ENCODE assay signal across 8 cellular contexts in the genomic region with DNA sequence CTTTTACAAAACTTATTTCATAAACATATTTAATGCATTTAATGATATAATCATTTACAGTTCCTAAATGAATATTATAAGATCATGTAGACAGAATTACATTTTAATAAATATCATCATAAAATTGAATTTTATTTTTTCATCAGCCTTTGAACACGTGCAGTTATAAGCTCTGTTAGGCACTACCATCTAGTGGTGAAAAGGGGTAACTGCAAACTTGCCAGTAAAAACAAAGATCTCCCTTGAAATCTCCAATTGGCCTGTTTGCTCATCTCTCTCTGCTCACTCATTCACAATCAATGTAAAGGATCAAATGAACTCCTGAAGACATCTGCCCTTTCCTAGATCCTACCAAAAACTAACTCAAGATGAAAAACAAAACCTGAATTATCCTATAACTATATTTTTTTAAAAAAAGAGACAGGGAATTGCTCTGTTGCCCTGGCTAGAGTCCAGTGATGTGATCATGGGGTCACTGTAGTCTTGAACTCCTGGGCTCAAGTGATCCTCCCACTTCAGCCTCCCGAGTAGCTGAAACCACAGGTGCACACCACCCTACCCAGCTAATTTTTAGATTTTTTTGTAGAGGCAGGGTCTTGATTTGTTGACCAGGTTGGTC. TPM values are rescaled to one million over a fixed set of nuclear protein-coding genes. Genes with fewer than 3 reads are reported as not detected.
A peak's percentile ranks its signal among the peaks of the same experiment; 100 is the strongest.
DNase-seq lines count a peak whose midpoint lies in the region; ATAC-seq, FAIRE-seq and TF ChIP-seq lines count a peak whose summit lies in the region.

No MANE protein-coding gene starts in this region.

- peak; percentile 70 for DNase-seq in SIG-M5 treated with dmso at 0.1 percent for 504 hours (lab: John Stamatoyannopoulos, UW; ENCODE audit: unreplicated experiment)
- DNase-seq in SIG-M5 (lab: John Stamatoyannopoulos, UW), result no peak
- peak; percentile 86 for DNase-seq in HTR-8/SVneo (ENCODE audit: insufficient read length, low spot score)
- DNase-seq in OCI-LY7 (ENCODE audit: low spot score), result peak; percentile 70
- DNase-seq in immature natural killer cell, result peak; percentile 35 to 54 (median 48)
- peak; percentile 92 for DNase-seq in superior temporal gyrus (ENCODE audit: extremely low spot score)

- no peaks in the 10 kb centered on the region for H4K20me1 ChIP-seq in OCI-LY7 (ENCODE audit: insufficient read depth, low read length)

- POLR2A ChIA-PET in OCI-LY7 (lab: Charles Lee), result interaction anchor here (1.3 kb wide), 1 partner anchor 18 kb away, joined by 3 read pairs; no protein-coding TSS in a partner anchor

- ATAC-seq in HG03439 (IDR thresholded peaks at IDR 0.05; ENCODE audit: unreplicated experiment), result no peak

- peaks cover 15% of the 10 kb centered on the region; the same call in 1 of the 2 replicates for H3K36me3 ChIP-seq in OCI-LY7 (ENCODE audit: insufficient read depth, low read length)

- H3K4me1 Mint-ChIP-seq in brain (no peaks in the 10 kb centered on the region), immature natural killer cell (peaks cover 4 to 21% of the 10 kb centered on the region in 2 donors)

- no peaks in the 10 kb centered on the region for H3K9me3 ChIP-seq in OCI-LY7 (ENCODE audit: low read length)

- H3K9me3 Mint-ChIP-seq in brain (no peaks in the 10 kb centered on the region), immature natural killer cell (no peaks in the 10 kb centered on the region)

- BruUV-seq in OCI-LY7 (replicated peaks; lab: Mats Ljungman, UMichigan), result no TSS peak

- intact Hi-C loops in OCI-LY7 (cut with micrococcal nuclease; ENCODE audit: unreplicated experiment), result loop anchor here (1.0 kb wide), 1 partner anchor 308 kb away; no protein-coding TSS in a partner anchor

- H3K79me2 ChIP-seq in OCI-LY7 (ENCODE audit: insufficient read depth, low read depth, low read length), result no peaks in the 10 kb centered on the region

- H3K27ac Mint-ChIP-seq in brain, result peak overlapping the region in 2 of 5 experiments; percentile 52 to 71
- H3K27ac Mint-ChIP-seq in immature natural killer cell, result peak overlapping the region in 5 of 6 donors; percentile 17 to 91 (median 88)

- TF ChIP-seq CTCF in OCI-LY7 (conservative IDR thresholded peaks at IDR 0.05; ENCODE audit: low read length) (peak; percentile 99), brain (conservative IDR thresholded peaks at IDR 0.05) (peak; percentile 73 to 87)

- no peak overlapping the region for H3K4me3 ChIP-seq in OCI-LY7 (ENCODE audit: low read depth, low read length, poor library complexity, severe bottlenecking)

- no peaks in the 10 kb centered on the region for H3K4me1 ChIP-seq in OCI-LY7 (ENCODE audit: insufficient read depth, low read length, poor library complexity, severe bottlenecking)

- CTCF ChIA-PET in OCI-LY7 (lab: Charles Lee; ENCODE audit: unreplicated experiment), result no interaction called here

- no peak overlapping the region for H3K27ac ChIP-seq in OCI-LY7 (ENCODE audit: low read depth, low read length, poor library complexity, severe bottlenecking)

- H3K27me3 Mint-ChIP-seq in brain (no peaks in the 10 kb centered on the region), immature natural killer cell (ENCODE audit: low read depth in 3 of 3) (peaks cover 0 to 2% (median 0%) of the 10 kb centered on the region in 3 donors)

- H3K9me2 ChIP-seq in OCI-LY7 (ENCODE audit: insufficient read depth, low read length), result no peaks in the 10 kb centered on the region

- H2AFZ ChIP-seq in OCI-LY7 (ENCODE audit: low read length), result 0 out of 2 replicates have a peak overlapping the region, but pooled peaks have one; percentile 4

- peaks cover 3% of the 10 kb centered on the region for H3K36me3 Mint-ChIP-seq in brain
- H3K36me3 Mint-ChIP-seq in immature natural killer cell, result peaks cover 11 to 26% (median 15%) of the 10 kb centered on the region in 3 donors

- no peak overlapping the region for H3K4me2 ChIP-seq in OCI-LY7 (ENCODE audit: low read length)

- no peak overlapping the region for H3K4me3 Mint-ChIP-seq in brain
- no peak overlapping the region for H3K4me3 Mint-ChIP-seq in immature natural killer cell

- no peak for FAIRE-seq in HTR-8/SVneo (lab: Jason Lieb, UNC)

RNA-seq across cellular contexts. Expression of gene SAMHD1, which starts 31.7 kb away (rescaled TPM):
- 7.9 and 10.6 TPM in 2 replicates for total RNA-seq in OCI-LY7 (2014; rRNA removed; shearing (Covaris generic))
- 13.7 and 20.8 TPM in 2 replicates for total RNA-seq in OCI-LY7 (2022)
- polyA plus RNA-seq in brain (ENCODE audit: insufficient read depth, low read depth, low replicate concordance), result 36.7 TPM
- 100 to 1,000 TPM; 202 to 354 (median 297) TPM for polyA plus RNA-seq in immature natural killer cell

RNA-seq across cellular contexts. Expression of gene TLDC2, which starts 43.9 kb away (rescaled TPM):
- total RNA-seq in OCI-LY7 (2014; rRNA removed; shearing (Covaris generic)), result 0.18 TPM in 1 of 2 replicates, not detected in the other
- not detected in 2 replicates for total RNA-seq in OCI-LY7 (2022)
- polyA plus RNA-seq in brain (ENCODE audit: insufficient read depth, low read depth, low replicate concordance) (not detected), immature natural killer cell (under 1 TPM in 2 of 3 donors, not detected in 1; 0.38 to 0.55 TPM)
